In the genomic region with DNA sequence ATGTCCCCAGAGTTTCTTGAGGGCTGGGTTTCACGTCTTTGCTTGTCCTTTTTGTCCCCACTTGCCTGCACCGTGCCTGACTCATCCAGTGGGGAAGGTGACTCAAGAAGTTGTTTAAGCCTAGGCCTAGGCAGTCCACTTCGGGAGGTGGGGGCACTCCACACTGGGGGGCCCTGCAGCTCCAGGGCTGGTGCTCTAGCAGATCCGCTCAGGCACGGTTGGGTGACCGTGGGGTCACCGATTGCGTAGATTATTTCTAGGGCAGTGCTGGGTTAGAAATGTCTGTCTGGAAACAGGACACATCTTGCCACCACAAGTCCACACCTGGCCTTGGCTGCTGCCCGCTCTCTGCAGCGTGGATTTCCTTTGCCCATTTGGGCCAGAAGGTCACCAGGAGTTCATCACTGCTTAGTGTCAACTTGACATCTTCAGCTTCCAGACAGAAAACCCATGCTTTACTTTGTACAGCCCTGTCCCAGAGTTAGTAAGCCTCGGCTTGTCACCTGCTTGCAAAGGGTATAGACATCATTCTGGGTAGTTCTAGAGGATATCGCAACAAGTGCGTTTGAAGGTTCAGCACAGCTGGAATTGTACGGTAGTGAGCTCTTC, we compare ENCODE assay signal across 13 cellular contexts. TPM values are rescaled to one million over a fixed set of nuclear protein-coding genes. Genes with fewer than 3 reads are reported as not detected.
DNase-seq lines count a peak whose midpoint lies in the region; ATAC-seq and TF ChIP-seq lines count a peak whose summit lies in the region.
"Had no signal": no experiment of that assay in that cellular context is flagged by ENCODE, and none has a peak within 500 bp of the region (broad histone marks: within the 10 kb centered on the region; RNA-seq: fewer than 3 reads in every experiment).

No MANE protein-coding gene starts in this region.

- peak; percentile 43 for DNase-seq in NCI-H510A treated with DMSO at 0.1 percent for 48 hours (lab: John Stamatoyannopoulos, UW)
- DNase-seq in NCI-H510A (lab: John Stamatoyannopoulos, UW), result no peak
- DNase-seq in SK-N-SH, result peak; percentile 51
- DNase-seq in heart left ventricle, result no peak
- DNase-seq in stomach, result no peak
- no peak for DNase-seq in middle frontal gyrus (ENCODE audit: extremely low spot score, low spot score)
- DNase-seq: activated CD4-positive, CD25-positive, alpha-beta regulatory T cell; activated T-cell treated with anti-CD3 and anti-CD28 coated beads, Interleukin-2, amount 50 U/mL, for 1 hour; DND-41; NCI-H226 had no signal

- peak; percentile 8 to 23 (median 14) for ATAC-seq in heart left ventricle
- ATAC-seq in HG02981 (IDR thresholded peaks at IDR 0.05; ENCODE audit: unreplicated experiment), result no peak
- no peak for ATAC-seq in GM21367 (IDR thresholded peaks at IDR 0.05; ENCODE audit: unreplicated experiment)

- no peaks in the 10 kb centered on the region for H3K9me2 ChIP-seq in SK-N-SH

- peaks cover 26% of the 10 kb centered on the region for H3F3A ChIP-seq in SK-N-SH (replicated peaks; ENCODE audit: insufficient read depth)

- H3K4me3 ChIP-seq in SK-N-SH (ENCODE audit: low read depth in 2 of 2, low read length in 1 of 2), result no peak overlapping the region
- peak overlapping the region in 1 of 12 donors; percentile 14 for H3K4me3 ChIP-seq in heart left ventricle
- peak overlapping the region in 1 of 4 donors; percentile 4 for H3K4me3 ChIP-seq in stomach

- TF ChIP-seq EP300 in SK-N-SH (IDR thresholded peaks at IDR 0.05; ENCODE audit: borderline replicate concordance in 1 of 2, low read depth in 1 of 2, low read length in 1 of 2) (peak in 1 of 2 experiments; percentile 58; a peak in 2 of 4 replicates), stomach (IDR thresholded peaks at IDR 0.05) (no peak)

- WGBS in SK-N-SH (ENCODE audit: low lambda C conversion rate), result 79% methylated on average over 11 of the region's 14 CpGs
- WGBS in heart left ventricle, 4 donors, result 60 to 74% (median 70%) methylated on average over 13 to 14 of the region's 14 CpGs
- 68 to 75% (median 73%) methylated on average over 14 of the region's 14 CpGs for WGBS in stomach, 5 donors

- H3K27ac ChIP-seq in SK-N-SH (ENCODE audit: low read depth in 2 of 2, low read length in 1 of 2) (peak overlapping the region in 1 of 2 experiments; percentile 93; a peak in 2 of 4 replicates), heart left ventricle (peak overlapping the region in 3 of 12 donors; percentile 1 to 35 (median 18)), stomach (peak overlapping the region; percentile 55 to 78 (median 74))

- H3K36me3 ChIP-seq in SK-N-SH (replicated peaks in 1 of 2; ENCODE audit: control insufficient read depth in 1 of 2, insufficient read depth in 2 of 2, low read length in 1 of 2), result peaks cover 3 to 16% of the 10 kb centered on the region in 2 experiments
- H3K36me3 ChIP-seq in heart left ventricle, result peaks cover 0 to 34% (median 24%) of the 10 kb centered on the region in 9 donors
- peaks cover 13 to 28% (median 26%) of the 10 kb centered on the region in 4 donors for H3K36me3 ChIP-seq in stomach

- no peaks in the 10 kb centered on the region for H3K9me3 ChIP-seq in SK-N-SH
- H3K9me3 ChIP-seq in heart left ventricle, result no peaks in the 10 kb centered on the region
- no peaks in the 10 kb centered on the region for H3K9me3 ChIP-seq in stomach

- TF ChIP-seq RAD21 in SK-N-SH (IDR thresholded peaks at IDR 0.05; ENCODE audit: low read length), result no peak

- CTCF ChIA-PET in SK-N-SH (lab: Yijun Ruan, JAX), result interaction anchor here (0.7 to 9.2 kb wide), 8 partner anchors 18 to 204 kb away, joined by 3 to 114 read pairs (median 6); a partner anchor contains a TSS

- no peaks in the 10 kb centered on the region for H3K79me2 ChIP-seq in SK-N-SH (ENCODE audit: insufficient read depth)

- intact Hi-C loops in heart left ventricle (cut with DNase I), result no loop called here
- intact Hi-C loops in stomach (cut with DNase I; ENCODE audit: low total_unique reads), result no loop called here

- H2AFZ ChIP-seq in SK-N-SH (ENCODE audit: low read depth), result no peak overlapping the region

- TF ChIP-seq CTCF in SK-N-SH (IDR thresholded peaks at IDR 0.05) (no peak), heart left ventricle (IDR thresholded peaks at IDR 0.05) (no peak), stomach (IDR thresholded peaks at IDR 0.05) (no peak)

- TF ChIP-seq POLR2A in heart left ventricle (IDR thresholded peaks at IDR 0.05) (no peak), stomach (IDR thresholded peaks at IDR 0.05) (no peak)

- H3K4me1 ChIP-seq in SK-N-SH (ENCODE audit: control insufficient read depth in 1 of 2, insufficient read depth in 2 of 2, low read depth in 1 of 2, low read length in 1 of 2), result peaks cover 13 to 56% of the 10 kb centered on the region in 2 experiments; a peak in 3 of 4 replicates
- H3K4me1 ChIP-seq in heart left ventricle, result peaks cover 2 to 42% (median 18%) of the 10 kb centered on the region in 12 donors
- H3K4me1 ChIP-seq in stomach, result peaks cover 46 to 62% (median 56%) of the 10 kb centered on the region in 4 donors

- POLR2A ChIA-PET in SK-N-SH (lab: Yijun Ruan, JAX), result interaction anchor here (0.9 to 1.9 kb wide), 7 partner anchors 59 to 247 kb away, joined by 3 to 9 read pairs (median 5); a partner anchor contains a TSS

- no peak overlapping the region for H3K4me2 ChIP-seq in SK-N-SH

- H3K27me3 ChIP-seq in SK-N-SH (ENCODE audit: insufficient read depth), result no peaks in the 10 kb centered on the region
- no peaks in the 10 kb centered on the region for H3K27me3 ChIP-seq in heart left ventricle
- no peaks in the 10 kb centered on the region for H3K27me3 ChIP-seq in stomach

- H4K20me1 ChIP-seq in SK-N-SH (ENCODE audit: insufficient read depth), result peaks cover 32% of the 10 kb centered on the region

- no peak overlapping the region for H3K9ac ChIP-seq in SK-N-SH

TF ChIP-seq in SK-N-SH, 30 proteins besides CTCF, POLR2A, EP300 and RAD21:
- TF ChIP-seq ELF1 (IDR thresholded peaks at IDR 0.05) (no peak), JUND (IDR thresholded peaks at IDR 0.05) (no peak), FOXM1 (IDR thresholded peaks at IDR 0.05; ENCODE audit: low read depth) (no peak), POLR2AphosphoS5 (IDR thresholded peaks at IDR 0.05; ENCODE audit: low read depth, low read length) (no peak), GATA2 (CRISPR knock-in tag; IDR thresholded peaks at IDR 0.05) (peak; percentile 19; the same call in 1 of the 2 replicates), CHD2 (IDR thresholded peaks at IDR 0.05; ENCODE audit: low read length, partially characterized antibody) (no peak), FOXJ3 (CRISPR knock-in tag; IDR thresholded peaks at IDR 0.05) (0 out of 2 replicates have a peak, but pooled peaks have one; percentile 40), RFX5 (IDR thresholded peaks at IDR 0.05; ENCODE audit: low read length) (no peak), NFIC (IDR thresholded peaks at IDR 0.05; ENCODE audit: borderline replicate concordance) (no peak)
- TF ChIP-seq, protein P1, sequence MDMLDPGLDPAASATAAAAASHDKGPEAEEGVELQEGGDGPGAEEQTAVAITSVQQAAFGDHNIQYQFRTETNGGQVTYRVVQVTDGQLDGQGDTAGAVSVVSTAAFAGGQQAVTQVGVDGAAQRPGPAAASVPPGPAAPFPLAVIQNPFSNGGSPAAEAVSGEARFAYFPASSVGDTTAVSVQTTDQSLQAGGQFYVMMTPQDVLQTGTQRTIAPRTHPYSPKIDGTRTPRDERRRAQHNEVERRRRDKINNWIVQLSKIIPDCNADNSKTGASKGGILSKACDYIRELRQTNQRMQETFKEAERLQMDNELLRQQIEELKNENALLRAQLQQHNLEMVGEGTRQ (IDR thresholded peaks at IDR 0.05; ENCODE audit: borderline replicate concordance, low read depth, low read length), result no peak
- TF ChIP-seq, protein P2, sequence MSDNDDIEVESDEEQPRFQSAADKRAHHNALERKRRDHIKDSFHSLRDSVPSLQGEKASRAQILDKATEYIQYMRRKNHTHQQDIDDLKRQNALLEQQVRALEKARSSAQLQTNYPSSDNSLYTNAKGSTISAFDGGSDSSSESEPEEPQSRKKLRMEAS (IDR thresholded peaks at IDR 0.05; ENCODE audit: low read depth), result no peak

RNA-seq across cellular contexts. Expression of a gene that starts 13.6 kb away (rescaled TPM):
- 0.12 and 0.13 TPM in 2 replicates for polyA plus RNA-seq in SK-N-SH (2012; rRNA removed)
- polyA plus RNA-seq in SK-N-SH (2012; cell fraction: cytosol; rRNA removed), result 0.10 and 0.18 TPM in 2 replicates
- polyA plus RNA-seq in SK-N-SH (2012; cell fraction: nucleus; rRNA removed), result 0.08 and 0.15 TPM in 2 replicates
- under 1 TPM in 2 of 9 donors, not detected in 7; 0.13 to 0.50 TPM for total RNA-seq in heart left ventricle
- under 1 TPM in 1 of 2 donors, not detected in 1; 0.15 TPM for polyA plus RNA-seq in heart left ventricle
- total RNA-seq in stomach, result not detected
- under 1 TPM in 2 of 3 donors, not detected in 1; 0.19 to 0.31 TPM for polyA plus RNA-seq in stomach
- total RNA-seq: renal cortical epithelial cell had no signal

RNA-seq across cellular contexts. Expression of a gene that starts 18.2 kb away (rescaled TPM):
- polyA plus RNA-seq in SK-N-SH (2012; rRNA removed) (0.19 and 0.25 TPM in 2 replicates), heart left ventricle (under 1 TPM; 0.23 to 0.57 TPM), stomach (1 to 10 TPM; 1.4 to 2.9 (median 2.4) TPM)
- polyA plus RNA-seq in SK-N-SH (2012; cell fraction: cytosol; rRNA removed), result 0.09 and 0.20 TPM in 2 replicates
- 0.32 and 0.33 TPM in 2 replicates for polyA plus RNA-seq in SK-N-SH (2012; cell fraction: nucleus; rRNA removed)
- total RNA-seq in heart left ventricle (1 to 10 TPM in 1 of 9 donors, under 1 TPM in 8; 0.13 to 1.1 (median 0.36) TPM), stomach (10 to 100 TPM in 1 of 5 donors, 1 to 10 TPM in 3, not detected in 1; 1.1 to 12.3 (median 1.3) TPM)

RNA-seq across cellular contexts. Expression of a gene that starts 25.7 kb away (rescaled TPM):
- 20.1 and 25.1 TPM in 2 replicates for polyA plus RNA-seq in SK-N-SH (2012; rRNA removed)
- polyA plus RNA-seq in SK-N-SH (2012; cell fraction: cytosol; rRNA removed), result 5.8 and 10.6 TPM in 2 replicates
- 112 and 142 TPM in 2 replicates for polyA plus RNA-seq in SK-N-SH (2012; cell fraction: nucleus; rRNA removed)
- 100 to 1,000 TPM in 1 of 9 donors, 10 to 100 TPM in 8; 54.5 to 111 (median 74.8) TPM for total RNA-seq in heart left ventricle
- 10 to 100 TPM; 37.6 to 67.2 TPM for polyA plus RNA-seq in heart left ventricle
- 100 to 1,000 TPM in 3 of 5 donors, 10 to 100 TPM in 2; 28.1 to 335 (median 113) TPM for total RNA-seq in stomach
- polyA plus RNA-seq in stomach, result 10 to 100 TPM; 31.4 to 60.0 (median 51.3) TPM

RNA-seq across cellular contexts. Expression of a gene that starts 37.7 kb away (rescaled TPM):
- polyA plus RNA-seq in SK-N-SH (2012; rRNA removed) (12.4 and 15.0 TPM in 2 replicates), heart left ventricle (1 to 10 TPM in 1 of 2 donors, under 1 TPM in 1; 0.46 to 1.1 TPM), stomach (1 to 10 TPM; 2.3 to 8.1 (median 4.9) TPM)
- polyA plus RNA-seq in SK-N-SH (2012; cell fraction: cytosol; rRNA removed), result 7.9 and 11.4 TPM in 2 replicates
- polyA plus RNA-seq in SK-N-SH (2012; cell fraction: nucleus; rRNA removed), result 32.7 and 45.1 TPM in 2 replicates
- total RNA-seq in heart left ventricle (1 to 10 TPM in 7 of 9 donors, under 1 TPM in 2; 0.32 to 6.4 (median 1.4) TPM), stomach (10 to 100 TPM in 2 of 5 donors, 1 to 10 TPM in 3; 2.3 to 24.9 (median 4.2) TPM)

Comparison
In these comparisons a context has a peak if more than half of its experiments do, and no peak if none do; other contexts are left out.
1. DNase-seq: peak in NCI-H510A treated with DMSO at 0.1 percent for 48 hours (single experiment) and SK-N-SH (single experiment); none in NCI-H510A (single experiment), heart left ventricle (0 of 5), stomach (single experiment) and middle frontal gyrus (single experiment).
2. ATAC-seq: peak in heart left ventricle (4 of 4); none in HG02981 (single experiment) and GM21367 (single experiment).